Comparison of ENCODE assay signal across 10 cellular contexts in the genomic region with DNA sequence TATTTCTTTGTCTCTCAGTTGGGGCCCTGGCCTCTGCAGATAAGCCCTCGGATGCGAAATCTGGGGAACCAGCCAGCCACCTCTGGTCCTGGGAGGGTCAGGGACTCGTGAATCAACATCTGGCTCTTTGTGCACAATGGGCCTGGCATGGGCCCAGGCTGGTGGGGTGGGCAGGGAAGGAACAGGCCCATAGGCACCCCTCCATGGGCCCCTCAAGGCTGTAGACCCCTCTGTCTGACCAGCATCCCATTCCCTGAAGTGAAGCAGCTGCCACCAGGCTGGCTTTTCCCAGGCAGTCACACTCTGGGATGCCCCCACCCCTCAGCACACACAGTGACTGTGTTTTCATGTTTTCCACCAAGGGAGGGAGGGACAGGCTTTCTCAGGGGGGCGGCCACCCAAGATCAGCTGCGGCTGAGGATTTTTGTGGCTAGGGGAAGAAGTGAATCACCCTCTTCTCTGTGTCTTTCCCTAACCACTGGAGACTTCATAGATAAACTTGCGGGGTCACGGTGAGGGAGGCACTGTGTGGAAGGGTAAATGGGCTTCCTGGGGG.
DNase-seq lines count a peak whose midpoint lies in the region; ATAC-seq and TF ChIP-seq lines count a peak whose summit lies in the region.
"Had no signal": no experiment of that assay in that cellular context is flagged by ENCODE, and none has a peak within 500 bp of the region (broad histone marks: within the 10 kb centered on the region; RNA-seq: fewer than 3 reads in every experiment).

No MANE protein-coding gene starts in this region.

- no peaks in the 10 kb centered on the region for H3K36me3 ChIP-seq in WERI-Rb-1
- H3K36me3 ChIP-seq in endodermal cell (ENCODE audit: control insufficient read depth, insufficient read depth, low read length): no peaks in the 10 kb centered on the region

- H3K27ac ChIP-seq in WERI-Rb-1 (no peak overlapping the region), endodermal cell (ENCODE audit: low read depth, low read length) (no peak overlapping the region)
- H3K27ac ChIP-seq: VCaP had no signal

- H3K4me1 ChIP-seq in endodermal cell (ENCODE audit: control insufficient read depth, insufficient read depth, low read length): peaks cover 6% of the 10 kb centered on the region

- no peak overlapping the region for H3K9ac ChIP-seq in endodermal cell (ENCODE audit: extremely low read depth, low read length, poor library complexity, severe bottlenecking)

- H3K27me3 ChIP-seq in WERI-Rb-1 (ENCODE audit: insufficient read depth, low read depth, severe bottlenecking) (no peaks in the 10 kb centered on the region), endodermal cell (ENCODE audit: control insufficient read depth, insufficient read depth, low read length, poor library complexity, severe bottlenecking) (no peaks in the 10 kb centered on the region)

- H3K4me1 Mint-ChIP-seq in endodermal cell: peaks cover 26% of the 10 kb centered on the region

- DNase-seq in GM03348 (ENCODE audit: low spot score) (peak; percentile 90), RPMI7951 (ENCODE audit: low read depth) (peak; percentile 89), fibroblast of mammary gland (ENCODE audit: low read depth) (peak; percentile 88), skeletal muscle cell (ENCODE audit: low read depth) (peak; percentile 68), WERI-Rb-1 (no peak), COLO829 (ENCODE audit: low spot score) (no peak), endodermal cell (no peak)

- WGBS in endodermal cell (ENCODE audit: insufficient coverage in 1 of 2, insufficient read length in 1 of 2), 2 experiments: 83 to 88% methylated on average over 3 to 7 of the region's 7 CpGs

- H3K9me3 Mint-ChIP-seq in endodermal cell: no peaks in the 10 kb centered on the region
- H3K9me3 Mint-ChIP-seq: nephron had no signal

- H3K9me3 ChIP-seq in WERI-Rb-1 (ENCODE audit: severe bottlenecking) (no peaks in the 10 kb centered on the region), endodermal cell (ENCODE audit: control insufficient read depth, low read length) (no peaks in the 10 kb centered on the region)

- no peaks in the 10 kb centered on the region for H3K36me3 Mint-ChIP-seq in endodermal cell (ENCODE audit: low read depth)

- no peak overlapping the region for H3K4me3 Mint-ChIP-seq in endodermal cell
- H3K4me3 Mint-ChIP-seq: nephron had no signal

- TF ChIP-seq CTCF in fibroblast of mammary gland (conservative IDR thresholded peaks at IDR 0.05; ENCODE audit: control insufficient read depth, insufficient read depth, low read depth, low read length): no peak
- no peak for TF ChIP-seq CTCF in WERI-Rb-1 (IDR thresholded peaks at IDR 0.05; ENCODE audit: low read depth, low read length)
- TF ChIP-seq CTCF in endodermal cell (conservative IDR thresholded peaks at IDR 0.05): no peak

- H3K4me3 ChIP-seq in fibroblast of mammary gland (ENCODE audit: control insufficient read depth, low read depth, low read length): no peak overlapping the region
- no peak overlapping the region for H3K4me3 ChIP-seq in skeletal muscle cell (ENCODE audit: low read depth, low read length)
- no peak overlapping the region for H3K4me3 ChIP-seq in WERI-Rb-1 (ENCODE audit: low read depth, low read length)
- no peak overlapping the region for H3K4me3 ChIP-seq in endodermal cell (ENCODE audit: low read length)

- H3K27me3 Mint-ChIP-seq in endodermal cell (ENCODE audit: insufficient read depth): peaks cover 36% of the 10 kb centered on the region

- H3K27ac Mint-ChIP-seq in endodermal cell: no peak overlapping the region
- H3K27ac Mint-ChIP-seq: nephron had no signal

- no peak for ATAC-seq in GM18502 (IDR thresholded peaks at IDR 0.05; ENCODE audit: poor library complexity, unreplicated experiment)

Comparison
In these comparisons a context has a peak if more than half of its experiments do, and no peak if none do; other contexts are left out.
1. DNase-seq: peak in GM03348 (single experiment), RPMI7951 (single experiment), fibroblast of mammary gland (single experiment) and skeletal muscle cell (single experiment); none in WERI-Rb-1 (single experiment), COLO829 (single experiment) and endodermal cell (single experiment).